Comparison of ENCODE assay signal across 20 cellular contexts in the genomic region with DNA sequence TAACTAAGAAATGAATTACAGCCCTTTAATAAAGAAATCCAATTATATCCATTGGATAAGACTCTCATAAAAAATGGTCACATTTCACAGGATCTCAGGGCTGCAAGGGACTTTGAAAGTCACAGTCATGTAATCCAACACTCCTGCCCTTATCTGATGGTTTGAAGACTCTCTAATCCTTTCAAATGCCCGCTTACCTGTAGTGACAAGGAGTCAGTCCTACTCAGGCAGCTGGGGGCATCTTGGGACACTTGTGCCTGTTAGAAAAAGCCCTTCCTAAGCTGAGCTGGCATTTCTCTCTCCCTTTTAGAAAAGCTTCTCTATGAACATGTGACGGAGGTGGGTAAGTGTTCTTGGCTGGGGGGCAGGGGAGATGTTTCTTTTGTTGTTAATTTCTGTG. TPM values are rescaled to one million over a fixed set of nuclear protein-coding genes. Genes with fewer than 3 reads are reported as not detected.
A peak's percentile ranks its signal among the peaks of the same experiment; 100 is the strongest.
DNase-seq lines count a peak whose midpoint lies in the region; ATAC-seq lines count a peak whose summit lies in the region.
"Had no signal": no experiment of that assay in that cellular context is flagged by ENCODE, and none has a peak within 500 bp of the region (broad histone marks: within the 10 kb centered on the region; RNA-seq: fewer than 3 reads in every experiment).

No MANE protein-coding gene starts in this region.

- H4K8ac ChIP-seq in mesendoderm (ENCODE audit: low read depth, low read length), result no peak overlapping the region

- H4K5ac ChIP-seq in mesendoderm (ENCODE audit: low read length), result no peak overlapping the region

- H3K27ac ChIP-seq in mesendoderm (ENCODE audit: low read depth, low read length), result no peak overlapping the region
- H3K27ac ChIP-seq: 22Rv1, A549, C4-2B, HL-60 had no signal

- H2BK15ac ChIP-seq in mesendoderm (replicated peaks; ENCODE audit: low read depth), result no peak overlapping the region

- H2AK5ac ChIP-seq in mesendoderm (ENCODE audit: low read length), result no peak overlapping the region

- DNase-seq in NCI-H524 (lab: John Stamatoyannopoulos, UW) (peak; percentile 60 to 77), NCI-H524 treated with DMSO at 0.1 percent for 48 hours (lab: John Stamatoyannopoulos, UW) (no peak), NCI-H82 (lab: John Stamatoyannopoulos, UW) (peak; percentile 88), mesendoderm (peak; percentile 71), DMS114 treated with DMSO at 0.1 percent for 48 hours (lab: John Stamatoyannopoulos, UW; ENCODE audit: unreplicated experiment) (no peak), OCI-M1 (lab: John Stamatoyannopoulos, UW) (no peak)
- DNase-seq: AML-193; Caco-2; CD4-positive, alpha-beta T cell; DMS153; DND-41; EL; H9 had no signal

- H3K4me2 ChIP-seq in mesendoderm (ENCODE audit: low read length), result no peak overlapping the region
- H3K4me2 ChIP-seq: A549 had no signal

- no peak for ATAC-seq in HG03571 (IDR thresholded peaks at IDR 0.05; ENCODE audit: unreplicated experiment)
- ATAC-seq: A549, GM12878 had no signal

- no peaks in the 10 kb centered on the region for H3K79me2 ChIP-seq in mesendoderm (ENCODE audit: control insufficient read depth, insufficient read depth, low read length)

- no peaks in the 10 kb centered on the region for H3K79me1 ChIP-seq in mesendoderm (ENCODE audit: low read length)

- no peak overlapping the region for H2BK5ac ChIP-seq in mesendoderm (ENCODE audit: low read length)

- H2BK120ac ChIP-seq in mesendoderm (ENCODE audit: low read depth, low read length), result no peak overlapping the region

- H3K18ac ChIP-seq in mesendoderm (ENCODE audit: low read length), result no peak overlapping the region

- H3K56ac ChIP-seq in mesendoderm (ENCODE audit: low read length), result no peak overlapping the region

- no peak overlapping the region for H3K9ac ChIP-seq in mesendoderm (ENCODE audit: low read length)

- H3K27me3 ChIP-seq in mesendoderm (ENCODE audit: insufficient read depth, low read length, poor library complexity), result no peaks in the 10 kb centered on the region

- peaks cover 11% of the 10 kb centered on the region for H3K4me1 ChIP-seq in mesendoderm (ENCODE audit: control insufficient read depth, low read depth, low read length)
- H3K4me1 ChIP-seq: A549, Caco-2 had no signal

- H3K36me3 ChIP-seq in mesendoderm (ENCODE audit: control insufficient read depth, insufficient read depth, low read length), result no peaks in the 10 kb centered on the region

- H3K23ac ChIP-seq in mesendoderm (ENCODE audit: low read length), result no peak overlapping the region

- WGBS in mesendoderm (ENCODE audit: extremely low coverage, insufficient coverage, low lambda C conversion rate), result no CpG with 5 or more reads among the region's 2 CpGs

- H3K4me3 ChIP-seq in mesendoderm (ENCODE audit: low read length), result no peak overlapping the region
- H3K4me3 ChIP-seq: A549, GM12878 had no signal

- H3K4ac ChIP-seq in mesendoderm (ENCODE audit: low read depth, low read length), result no peak overlapping the region

RNA-seq across cellular contexts. Expression of a gene that starts 11.0 kb away (rescaled TPM):
- 11.2 TPM for polyA plus RNA-seq in mesendoderm (2013, experiment 1 of 2)
- 12.6 TPM for polyA plus RNA-seq in mesendoderm (2013, experiment 2 of 2)

RNA-seq across cellular contexts. Expression of a gene that starts 18.2 kb away (rescaled TPM):
- polyA plus RNA-seq in mesendoderm (2013, experiment 1 of 2), result 45.0 TPM
- polyA plus RNA-seq in mesendoderm (2013, experiment 2 of 2), result 44.0 TPM

RNA-seq across cellular contexts. Expression of a gene that starts 18.5 kb away (rescaled TPM):
- polyA plus RNA-seq in mesendoderm (2013, experiment 1 of 2), result 2.8 TPM
- 2.3 TPM for polyA plus RNA-seq in mesendoderm (2013, experiment 2 of 2)

RNA-seq across cellular contexts. Expression of a gene that starts 50.6 kb away (rescaled TPM):
- polyA plus RNA-seq in mesendoderm (2013, experiment 1 of 2), result 0.06 TPM
- 0.07 TPM for polyA plus RNA-seq in mesendoderm (2013, experiment 2 of 2)
- polyA plus RNA-seq: BJ had no signal

Comparison
In these comparisons a context has a peak if more than half of its experiments do, and no peak if none do; other contexts are left out.
1. DNase-seq: peak in NCI-H524 (2 of 2), NCI-H82 (single experiment) and mesendoderm (single experiment); none in NCI-H524 treated with DMSO at 0.1 percent for 48 hours (single experiment), DMS114 treated with DMSO at 0.1 percent for 48 hours (single experiment) and OCI-M1 (single experiment).